8 cellular contexts compared by ENCODE assay signal in genomic region chr4:189940178-189941004, GRCh38.
A peak's percentile ranks its signal among the peaks of the same experiment; 100 is the strongest.
DNase-seq lines count a peak whose midpoint lies in the region; ATAC-seq lines count a peak whose summit lies in the region.

TSS of gene FRG1 (plus strand) at chr4:189940872. CDS start at chr4:189941010, 138 bp downstream.

- DNase-seq in SW480 (ENCODE audit: low spot score): peak; percentile 88
- DNase-seq in brain pericyte (ENCODE audit: low read depth, low spot score): peak; percentile 85
- peak; percentile 93 for DNase-seq in iPS-NIHi7 (ENCODE audit: extremely low spot score)
- DNase-seq in stimulated activated CD4-positive, alpha-beta T cell treated with anti-CD3 and anti-CD28 coated beads, Interleukin-12 subunit alpha, Interleukin-12 subunit beta, amount 100 ng/mL, for 4 hours: peak; percentile 97
- no peak for DNase-seq in OCI-M2 (lab: John Stamatoyannopoulos, UW; ENCODE audit: unreplicated experiment)
- no peak for DNase-seq in NCI-H774 (lab: John Stamatoyannopoulos, UW)

- ATAC-seq in GM18520 (IDR thresholded peaks at IDR 0.05; ENCODE audit: unreplicated experiment) (peak; percentile 100), HG03045 (IDR thresholded peaks at IDR 0.05; ENCODE audit: unreplicated experiment) (peak; percentile 100)

Comparison
In these comparisons a context has a peak if more than half of its experiments do, and no peak if none do; other contexts are left out.
1. DNase-seq: peak in SW480 (single experiment), brain pericyte (single experiment), iPS-NIHi7 (single experiment) and stimulated activated CD4-positive, alpha-beta T cell treated with anti-CD3 and anti-CD28 coated beads, Interleukin-12 subunit alpha, Interleukin-12 subunit beta, amount 100 ng/mL, for 4 hours (single experiment); none in OCI-M2 (single experiment) and NCI-H774 (single experiment).